1 cellular context compared by ENCODE assay signal in the genomic region with DNA sequence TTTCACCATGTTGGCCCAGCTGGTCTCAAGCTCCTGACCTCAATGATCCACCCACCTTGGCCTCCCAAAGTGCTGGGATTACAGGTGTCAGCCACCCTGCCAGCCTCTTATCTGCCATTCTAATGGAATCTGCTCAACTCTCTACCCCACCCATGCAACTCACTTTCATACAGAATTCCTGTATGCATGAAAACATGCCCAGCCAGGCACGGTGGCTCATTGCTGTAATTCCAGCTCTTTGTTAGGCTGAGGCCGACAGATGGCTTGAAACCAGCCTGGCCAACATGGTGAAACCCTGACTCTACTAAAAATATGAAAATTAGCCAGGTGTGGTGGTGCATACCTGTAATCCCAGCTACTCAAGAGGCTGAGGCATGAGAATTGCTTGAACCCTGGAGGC.
TF ChIP-seq lines count a peak whose summit lies in the region.

No MANE protein-coding gene starts in this region.

TF ChIP-seq in HepG2, 621 proteins besides CTCF, POLR2A, EP300 and RAD21:
- TF ChIP-seq ZNF460 (CRISPR knock-in tag; IDR thresholded peaks at IDR 0.05; ENCODE audit: borderline replicate concordance): peak; percentile 39; the same call in 1 of the 2 replicates
TF ChIP-seq in HepG2: peak in this region for 1; not testable (repeated sequence) for 620.
